In genomic region chr6:136932599-136932998, GRCh38 we compare ENCODE assay signal across 6 cellular contexts. TPM values are rescaled to one million over a fixed set of nuclear protein-coding genes. Genes with fewer than 3 reads are reported as not detected.
"Had no signal": no experiment of that assay in that cellular context is flagged by ENCODE, and none has a peak within 500 bp of the region (broad histone marks: within the 10 kb centered on the region; RNA-seq: fewer than 3 reads in every experiment).

No MANE protein-coding gene starts in this region.

- ATAC-seq: K562 had no signal

- H3K4me3 ChIP-seq: K562 had no signal

- DNase-seq: GOT3, H7, HCEC 1CT, IMR-90 had no signal

RNA-seq across cellular contexts. Expression of gene SLC35D3, which starts 10.5 kb away (rescaled TPM):
- total RNA-seq: H4, IMR-90, K562 had no signal
- polyA plus RNA-seq: IMR-90, K562 had no signal
